8 cellular contexts compared by ENCODE assay signal in genomic region chr11:96389604-96390402, GRCh38. TPM values are rescaled to one million over a fixed set of nuclear protein-coding genes. Genes with fewer than 3 reads are reported as not detected.
DNase-seq lines count a peak whose midpoint lies in the region; ATAC-seq and TF ChIP-seq lines count a peak whose summit lies in the region.

Gene CCDC82 (minus strand): TSS chr11:96389912. CDS start chr11:96384747, 5,165 bp downstream.
Gene JRKL (plus strand): TSS chr11:96390013. CDS start chr11:96390650, 637 bp downstream.

- no peaks in the 10 kb centered on the region for H3K9me3 ChIP-seq in muscle layer of duodenum (ENCODE audit: control insufficient read depth in 1 of 2, low read length in 2 of 2)

- no peaks in the 10 kb centered on the region for H3K27me3 ChIP-seq in muscle layer of duodenum (ENCODE audit: low read depth, low read length)

- peak within 1 kb of the TSS; percentile 73 for H3K27ac ChIP-seq in muscle layer of duodenum (ENCODE audit: low read length)

- H3K36me3 ChIP-seq in muscle layer of duodenum (ENCODE audit: control insufficient read depth in 1 of 2, insufficient read depth in 2 of 2, low read length in 2 of 2), result peaks cover 0 to 4% of the 10 kb centered on the region in 2 donors

- TF ChIP-seq EP300 in Ishikawa (IDR thresholded peaks at IDR 0.05; ENCODE audit: borderline replicate concordance), result no peak

- H3K4me1 ChIP-seq in muscle layer of duodenum (ENCODE audit: control insufficient read depth in 1 of 2, insufficient read depth in 2 of 2, low read length in 2 of 2), result peaks cover 0 to 16% of the 10 kb centered on the region in 2 donors

- ATAC-seq in GM21619 (IDR thresholded peaks at IDR 0.05; ENCODE audit: unreplicated experiment), result peak; percentile 90
- peak; percentile 100 for ATAC-seq in esophagus mucosa

- no peak; the same call in 1 of the 2 replicates for TF ChIP-seq RAD21 in Ishikawa (IDR thresholded peaks at IDR 0.05; ENCODE audit: low read depth)

- peak; percentile 76 for DNase-seq in DMS153 treated with DMSO at 0.1 percent for 48 hours (lab: John Stamatoyannopoulos, UW; ENCODE audit: unreplicated experiment)
- peak; percentile 66 for DNase-seq in OCI-M2 (lab: John Stamatoyannopoulos, UW; ENCODE audit: unreplicated experiment)
- peak; percentile 100 for DNase-seq in activated T-cell treated with anti-CD3 and anti-CD28 coated beads, Interleukin-2, amount 50 U/mL, for 1 hour
- DNase-seq in stimulated activated CD8-positive, alpha-beta memory T cell treated with anti-CD3 and anti-CD28 coated beads, Interleukin-7, amount 100 ng/mL, for 24 hours (ENCODE audit: low read depth), result peak; percentile 96

- H3K4me3 ChIP-seq in muscle layer of duodenum (ENCODE audit: low read depth in 1 of 2, low read length in 2 of 2), result peak within 1 kb of the TSS; percentile 90 to 91

TF ChIP-seq in Ishikawa, 13 proteins besides CTCF, POLR2A, EP300 and RAD21:
- TF ChIP-seq YY1 (IDR thresholded peaks at IDR 0.05; ENCODE audit: low read depth) (no peak), REST (IDR thresholded peaks at IDR 0.05; ENCODE audit: low read depth) (no peak), TAF1 (IDR thresholded peaks at IDR 0.05; ENCODE audit: low read depth) (peak; percentile 74; the same call in 1 of the 2 replicates), TEAD4 (IDR thresholded peaks at IDR 0.05) (no peak), TCF12 (IDR thresholded peaks at IDR 0.05; ENCODE audit: low read depth) (0 out of 2 replicates have a peak, but pooled peaks have one; percentile 13), USF1 (IDR thresholded peaks at IDR 0.05) (no peak), EGR1 (IDR thresholded peaks at IDR 0.05) (peak; percentile 75), NFIC (IDR thresholded peaks at IDR 0.05) (peak; percentile 19; the same call in 1 of the 2 replicates), CREB1 (IDR thresholded peaks at IDR 0.05; ENCODE audit: low read depth) (peak; percentile 36; the same call in 1 of the 2 replicates), ZBTB7A (IDR thresholded peaks at IDR 0.05; ENCODE audit: low read depth) (no peak; the same call in 1 of the 2 replicates), CEBPB (IDR thresholded peaks at IDR 0.05) (peak; percentile 74), MAX (IDR thresholded peaks at IDR 0.05) (peak; percentile 34), FOXM1 (IDR thresholded peaks at IDR 0.05; ENCODE audit: borderline replicate concordance, low read depth) (no peak)

RNA-seq across cellular contexts. Expression of gene CCDC82, which starts in this region (rescaled TPM):
- total RNA-seq in esophagus mucosa, result 5.3 TPM

RNA-seq across cellular contexts. Expression of gene JRKL, which starts in this region (rescaled TPM):
- 4.1 TPM for total RNA-seq in esophagus mucosa

Comparison
In these comparisons a context has a peak if more than half of its experiments do, and no peak if none do; other contexts are left out.
1. Peak in every context shown above with its lines: DNase-seq, ATAC-seq, H3K4me3 ChIP-seq and H3K27ac ChIP-seq.